14 cellular contexts compared by ENCODE assay signal in genomic region chr12:81167694-81168093, GRCh38.
A peak's percentile ranks its signal among the peaks of the same experiment; 100 is the strongest.
DNase-seq lines count a peak whose midpoint lies in the region; ATAC-seq and TF ChIP-seq lines count a peak whose summit lies in the region.
"Had no signal": no experiment of that assay in that cellular context is flagged by ENCODE, and none has a peak within 500 bp of the region (broad histone marks: within the 10 kb centered on the region; RNA-seq: fewer than 3 reads in every experiment).

No MANE protein-coding gene starts in this region.

- H3K27ac ChIP-seq in iPS DF 6.9 (ENCODE audit: low read length): no peak overlapping the region
- H3K27ac ChIP-seq: skin epidermis had no signal

- DNase-seq in AG08395 (ENCODE audit: low spot score) (peak; percentile 9), HT1080 (ENCODE audit: low read depth) (peak; percentile 72), astrocyte of the spinal cord (ENCODE audit: low read depth, low spot score) (peak; percentile 7), iPS DF 6.9 (ENCODE audit: low read depth, low spot score) (peak; percentile 7), DMS 273 treated with DMSO at 0.1 percent for 48 hours (lab: John Stamatoyannopoulos, UW) (no peak), nucleus accumbens (lab: John Stamatoyannopoulos, UW) (no peak)
- no peak for DNase-seq in stimulated activated effector memory CD8-positive, alpha-beta T cell treated with anti-CD3 and anti-CD28 coated beads, Interleukin-12 subunit alpha, Interleukin-12 subunit beta, amount 100 ng/mL, for 72 hours (ENCODE audit: low spot score in 2 of 2)
- DNase-seq: activated CD4-positive, alpha-beta memory T cell treated with anti-CD3 and anti-CD28 coated beads for 36 hours; COR-L47; HFFc6; SHP77 treated with DMSO at 0.1 percent for 48 hours; stimulated activated naive CD4-positive, alpha-beta T cell treated with Interleukin-2 at 50 U/mL for 16 hours had no signal

- H3K27me3 ChIP-seq in iPS DF 6.9 (ENCODE audit: control insufficient read depth, insufficient read depth, low read length): no peaks in the 10 kb centered on the region

- no peaks in the 10 kb centered on the region for H3K4me1 ChIP-seq in iPS DF 6.9 (ENCODE audit: control insufficient read depth, insufficient read depth, low read length)

- no peak overlapping the region for H3K4me3 ChIP-seq in astrocyte of the spinal cord (ENCODE audit: low read depth, low read length)
- H3K4me3 ChIP-seq in iPS DF 6.9 (ENCODE audit: low read length): no peak overlapping the region
- H3K4me3 ChIP-seq: skin epidermis had no signal

- ATAC-seq in stimulated activated effector memory CD8-positive, alpha-beta T cell treated with anti-CD3 and anti-CD28 coated beads, Interleukin-12 subunit alpha, Interleukin-12 subunit beta, amount 100 ng/mL, for 72 hours: no peak
- ATAC-seq in GM18517 (IDR thresholded peaks at IDR 0.05; ENCODE audit: unreplicated experiment): no peak

- no peaks in the 10 kb centered on the region for H3K4me1 Mint-ChIP-seq in stimulated activated effector memory CD8-positive, alpha-beta T cell treated with anti-CD3 and anti-CD28 coated beads, Interleukin-12 subunit alpha, Interleukin-12 subunit beta, amount 100 ng/mL, for 72 hours

- no peak overlapping the region for H3K27ac Mint-ChIP-seq in stimulated activated effector memory CD8-positive, alpha-beta T cell treated with anti-CD3 and anti-CD28 coated beads, Interleukin-12 subunit alpha, Interleukin-12 subunit beta, amount 100 ng/mL, for 72 hours
- H3K27ac Mint-ChIP-seq: activated CD4-positive, alpha-beta memory T cell treated with anti-CD3 and anti-CD28 coated beads for 36 hours; HFFc6 had no signal

- no peak for TF ChIP-seq CTCF in astrocyte of the spinal cord (IDR thresholded peaks at IDR 0.05; ENCODE audit: low read depth, low read length)

- no peak overlapping the region for H3K4me3 Mint-ChIP-seq in stimulated activated effector memory CD8-positive, alpha-beta T cell treated with anti-CD3 and anti-CD28 coated beads, Interleukin-12 subunit alpha, Interleukin-12 subunit beta, amount 100 ng/mL, for 72 hours
- H3K4me3 Mint-ChIP-seq: activated CD4-positive, alpha-beta memory T cell treated with anti-CD3 and anti-CD28 coated beads for 36 hours; HFFc6 had no signal

- no peaks in the 10 kb centered on the region for H3K36me3 ChIP-seq in iPS DF 6.9 (ENCODE audit: control insufficient read depth, insufficient read depth, low read length)

- H3K9me3 ChIP-seq in iPS DF 6.9 (ENCODE audit: control insufficient read depth, insufficient read depth, low read length): no peaks in the 10 kb centered on the region

- H3K9me3 Mint-ChIP-seq in stimulated activated effector memory CD8-positive, alpha-beta T cell treated with anti-CD3 and anti-CD28 coated beads, Interleukin-12 subunit alpha, Interleukin-12 subunit beta, amount 100 ng/mL, for 72 hours: no peaks in the 10 kb centered on the region
- H3K9me3 Mint-ChIP-seq: HFFc6 had no signal

- WGBS in iPS DF 6.9 (ENCODE audit: insufficient coverage, insufficient read length): no CpG with 5 or more reads among the region's 1 CpG

- in situ Hi-C loops in astrocyte of the spinal cord (cut with HindIII; ENCODE audit: low sequenced_read_pairs): no loop called here

- H3K36me3 Mint-ChIP-seq in stimulated activated effector memory CD8-positive, alpha-beta T cell treated with anti-CD3 and anti-CD28 coated beads, Interleukin-12 subunit alpha, Interleukin-12 subunit beta, amount 100 ng/mL, for 72 hours: no peaks in the 10 kb centered on the region
- H3K36me3 Mint-ChIP-seq: activated CD4-positive, alpha-beta memory T cell treated with anti-CD3 and anti-CD28 coated beads for 36 hours had no signal

Comparison
In these comparisons a context has a peak if more than half of its experiments do, and no peak if none do; other contexts are left out.
1. DNase-seq: peak in AG08395 (single experiment), HT1080 (single experiment), astrocyte of the spinal cord (single experiment) and iPS DF 6.9 (single experiment); none in DMS 273 treated with DMSO at 0.1 percent for 48 hours (single experiment), stimulated activated effector memory CD8-positive, alpha-beta T cell treated with anti-CD3 and anti-CD28 coated beads, Interleukin-12 subunit alpha, Interleukin-12 subunit beta, amount 100 ng/mL, for 72 hours (0 of 2) and nucleus accumbens (0 of 56).